Comparison of ENCODE assay signal across 17 cellular contexts in the genomic region with DNA sequence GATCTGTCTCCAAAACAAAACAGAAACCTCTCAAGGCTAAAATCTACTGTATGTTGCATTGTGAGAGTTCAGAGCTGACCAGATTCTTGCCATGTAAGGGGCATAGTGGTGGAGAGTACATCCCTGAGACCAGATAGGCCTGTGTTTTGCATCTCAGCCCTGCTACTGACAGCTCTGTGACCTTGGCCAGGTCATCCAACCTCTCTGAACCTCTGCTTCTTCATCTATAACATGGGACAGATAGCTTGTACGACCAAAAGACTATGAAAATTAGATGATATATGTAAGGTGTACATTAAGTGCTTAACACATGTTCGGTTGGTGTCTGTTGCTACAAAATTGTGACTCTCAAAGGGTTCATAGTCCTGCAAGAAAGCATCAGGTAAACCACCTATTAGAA. TPM values are rescaled to one million over a fixed set of nuclear protein-coding genes. Genes with fewer than 3 reads are reported as not detected.
A peak's percentile ranks its signal among the peaks of the same experiment; 100 is the strongest.
DNase-seq lines count a peak whose midpoint lies in the region; ATAC-seq and TF ChIP-seq lines count a peak whose summit lies in the region.
"Had no signal": no experiment of that assay in that cellular context is flagged by ENCODE, and none has a peak within 500 bp of the region (broad histone marks: within the 10 kb centered on the region; RNA-seq: fewer than 3 reads in every experiment).

No MANE protein-coding gene starts in this region.

- H3K4me3 Mint-ChIP-seq in brain = peak overlapping the region in 1 of 5 experiments; percentile 24
- no peak overlapping the region for H3K4me3 Mint-ChIP-seq in mesothelial cell of epicardium
- H3K4me3 Mint-ChIP-seq: CD4-positive, alpha-beta memory T cell had no signal

- H3K36me3 Mint-ChIP-seq in brain (no peaks in the 10 kb centered on the region), mesothelial cell of epicardium (no peaks in the 10 kb centered on the region)
- H3K36me3 Mint-ChIP-seq: CD4-positive, alpha-beta memory T cell had no signal

- peak overlapping the region; percentile 25 for H3K27ac ChIP-seq in cardiac muscle cell
- H3K27ac ChIP-seq in thoracic aorta = peak overlapping the region; percentile 73 to 90

- no peak for TF ChIP-seq CTCF in cardiac muscle cell (IDR thresholded peaks at IDR 0.05; ENCODE audit: low read depth, low read length)
- TF ChIP-seq CTCF in brain (conservative IDR thresholded peaks at IDR 0.05) = no peak
- TF ChIP-seq CTCF in mesothelial cell of epicardium (IDR thresholded peaks at IDR 0.05; ENCODE audit: unreplicated experiment) = no peak
- TF ChIP-seq CTCF in thoracic aorta (IDR thresholded peaks at IDR 0.05) = no peak

- H3K27me3 ChIP-seq in cardiac muscle cell (no peaks in the 10 kb centered on the region), thoracic aorta (replicated peaks; ENCODE audit: insufficient read depth) (no peaks in the 10 kb centered on the region)

- DNase-seq in cardiac muscle cell (ENCODE audit: low read depth in 1 of 2, low spot score in 1 of 2) (no peak), Right ventricle myocardium superior (no peak), mesothelial cell of epicardium (ENCODE audit: low spot score in 2 of 2, unreplicated experiment in 2 of 2) (no peak), thoracic aorta (ENCODE audit: low spot score) (no peak), hypothalamus (lab: John Stamatoyannopoulos, UW) (no peak)
- DNase-seq: 8988T; CD4-positive, alpha-beta memory T cell; HCEC 1CT; KBM-7; NCI-H1417 treated with DMSO at 0.1 percent for 48 hours; NCI-H2029; NCI-H2171; NCI-H446; RPMI8226 had no signal

- ATAC-seq in Right ventricle myocardium superior (ENCODE audit: poor library complexity) (no peak), thoracic aorta (ENCODE audit: insufficient number of reproducible peaks, low FRiP score, low read depth) (no peak), GM19455 (IDR thresholded peaks at IDR 0.05; ENCODE audit: unreplicated experiment) (no peak), HG02571 (IDR thresholded peaks at IDR 0.05; ENCODE audit: unreplicated experiment) (no peak)

- H3K27me3 Mint-ChIP-seq in brain (no peaks in the 10 kb centered on the region), mesothelial cell of epicardium (ENCODE audit: low read depth) (no peaks in the 10 kb centered on the region)

- no peak overlapping the region for H3K4me3 ChIP-seq in cardiac muscle cell
- H3K4me3 ChIP-seq in thoracic aorta = no peak overlapping the region

- no peaks in the 10 kb centered on the region for H3K36me3 ChIP-seq in cardiac muscle cell
- H3K36me3 ChIP-seq in thoracic aorta = no peaks in the 10 kb centered on the region

- H3K27ac Mint-ChIP-seq in brain (peak overlapping the region in 4 of 5 experiments; percentile 46 to 94 (median 74)), mesothelial cell of epicardium (peak overlapping the region; percentile 97)
- H3K27ac Mint-ChIP-seq: CD4-positive, alpha-beta memory T cell had no signal

- intact Hi-C loops in Right ventricle myocardium superior (cut with DNase I) = no loop called here

- H3K4me1 Mint-ChIP-seq in brain (peaks cover 90% of the 10 kb centered on the region), mesothelial cell of epicardium (peaks cover 82% of the 10 kb centered on the region)

- no peaks in the 10 kb centered on the region for H3K9me3 ChIP-seq in cardiac muscle cell (ENCODE audit: low read depth)
- H3K9me3 ChIP-seq in thoracic aorta = no peaks in the 10 kb centered on the region

- H3K4me1 ChIP-seq in cardiac muscle cell (ENCODE audit: low read depth) = peaks cover 65% of the 10 kb centered on the region
- H3K4me1 ChIP-seq in thoracic aorta (ENCODE audit: control insufficient read depth in 1 of 2, low read depth in 2 of 2) = peaks cover 39 to 97% of the 10 kb centered on the region in 2 donors

- no peaks in the 10 kb centered on the region for H3K9me3 Mint-ChIP-seq in brain
- no peaks in the 10 kb centered on the region for H3K9me3 Mint-ChIP-seq in mesothelial cell of epicardium
- H3K9me3 Mint-ChIP-seq: CD4-positive, alpha-beta memory T cell had no signal

RNA-seq across cellular contexts. Expression of gene ZNRF3, which starts 22.9 kb away (rescaled TPM):
- total RNA-seq in cardiac muscle cell = 35.4 and 40.4 TPM in 2 replicates
- 23.8 and 25.5 TPM in 2 replicates for polyA plus RNA-seq in cardiac muscle cell
- 5.0 TPM for total RNA-seq in Right ventricle myocardium superior
- polyA plus RNA-seq in brain (ENCODE audit: insufficient read depth, low read depth, low replicate concordance) = 10.9 TPM
- total RNA-seq in mesothelial cell of epicardium = 35.9 to 37.3 TPM (median 36.4 TPM) in 3 replicates
- total RNA-seq in thoracic aorta = 10 to 100 TPM; 17.2 to 23.1 TPM
